18 cellular contexts compared by ENCODE assay signal in the genomic region with DNA sequence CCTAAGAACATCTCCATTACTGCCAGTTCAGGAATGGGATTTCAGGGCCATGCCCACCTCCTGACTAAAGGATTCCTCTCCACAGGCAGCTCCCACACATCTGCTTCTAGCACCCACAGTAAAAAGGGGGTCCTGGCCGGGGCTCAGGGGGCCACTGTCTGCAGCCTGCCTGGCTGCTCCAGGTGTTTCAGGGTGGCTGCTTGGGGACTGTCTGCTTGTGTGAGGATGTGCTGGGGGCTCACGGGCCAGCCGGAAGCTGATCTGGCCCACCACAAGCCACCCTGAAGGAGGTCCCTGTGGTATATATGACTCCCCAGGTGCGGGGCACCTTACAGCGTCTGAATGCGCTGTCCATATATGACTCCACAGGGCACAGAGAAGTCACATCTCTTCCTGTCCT.
DNase-seq lines count a peak whose midpoint lies in the region; ATAC-seq, FAIRE-seq and TF ChIP-seq lines count a peak whose summit lies in the region.
"Had no signal": no experiment of that assay in that cellular context is flagged by ENCODE, and none has a peak within 500 bp of the region (broad histone marks: within the 10 kb centered on the region; RNA-seq: fewer than 3 reads in every experiment).

No MANE protein-coding gene starts in this region.

- no peak for FAIRE-seq in kidney (lab: Jason Lieb, UNC)
- no peak for FAIRE-seq in HTR-8/SVneo (lab: Jason Lieb, UNC)
- FAIRE-seq: A204.1, GM18507, GM19239, HepG2 had no signal

- no peak for TF ChIP-seq EP300 in esophagus muscularis mucosa (IDR thresholded peaks at IDR 0.05)

- H2AFZ ChIP-seq in osteoblast (ENCODE audit: low read length): no peak overlapping the region

- H3K4me1 ChIP-seq in kidney (ENCODE audit: control insufficient read depth in 1 of 2, insufficient read depth in 1 of 2, low read depth in 1 of 2, low read length in 2 of 2): no peaks in the 10 kb centered on the region
- no peaks in the 10 kb centered on the region for H3K4me1 ChIP-seq in osteoblast (ENCODE audit: insufficient read depth, low read length)
- H3K4me1 ChIP-seq in spleen: no peaks in the 10 kb centered on the region
- H3K4me1 ChIP-seq in esophagus muscularis mucosa: no peaks in the 10 kb centered on the region

- intact Hi-C loops in cardiac septum (cut with DNase I): no loop called here
- intact Hi-C loops in left cardiac atrium (cut with DNase I): loop anchor here in 1 of 2 donors (10.0 kb wide), 1 partner anchor 211 kb away; no protein-coding TSS in a partner anchor
- intact Hi-C loops in kidney (cut with DNase I): no loop called here
- intact Hi-C loops in spleen (cut with DNase I; ENCODE audit: low total_unique reads): no loop called here
- intact Hi-C loops in esophagus muscularis mucosa (cut with DNase I): no loop called here

- TF ChIP-seq CTCF in kidney (IDR thresholded peaks at IDR 0.05; ENCODE audit: borderline replicate concordance, extremely low read depth, insufficient read depth) (no peak), osteoblast (IDR thresholded peaks at IDR 0.05; ENCODE audit: extremely low read depth, low read depth, low read length) (no peak), spleen (IDR thresholded peaks at IDR 0.05 in 8 of 11, conservative IDR thresholded peaks at IDR 0.05 in 3 of 11) (no peak), esophagus muscularis mucosa (IDR thresholded peaks at IDR 0.05) (no peak)

- no peak for TF ChIP-seq POLR2A in spleen (IDR thresholded peaks at IDR 0.05)
- TF ChIP-seq POLR2A in esophagus muscularis mucosa (IDR thresholded peaks at IDR 0.05; ENCODE audit: low read depth): no peak

- no peak for ATAC-seq in left cardiac atrium
- ATAC-seq: HepG2 had no signal

- H3K9me3 ChIP-seq in kidney (ENCODE audit: control insufficient read depth in 1 of 2, low read length in 2 of 2): no peaks in the 10 kb centered on the region
- no peaks in the 10 kb centered on the region for H3K9me3 ChIP-seq in osteoblast (ENCODE audit: low read depth, low read length)
- H3K9me3 ChIP-seq in spleen: no peaks in the 10 kb centered on the region
- no peaks in the 10 kb centered on the region for H3K9me3 ChIP-seq in esophagus muscularis mucosa

- H4K20me1 ChIP-seq in osteoblast (ENCODE audit: insufficient read depth, low read length): no peaks in the 10 kb centered on the region

- no peak overlapping the region for H3K9ac ChIP-seq in kidney (ENCODE audit: low read length in 2 of 2)

- H3K27ac ChIP-seq in kidney (ENCODE audit: low read depth in 2 of 2, low read length in 2 of 2): no peak overlapping the region
- no peak overlapping the region for H3K27ac ChIP-seq in osteoblast (ENCODE audit: low read depth, low read length)
- H3K27ac ChIP-seq in spleen: no peak overlapping the region
- no peak overlapping the region for H3K27ac ChIP-seq in esophagus muscularis mucosa (replicated peaks in 1 of 4)

- DNase-seq in cardiac septum (ENCODE audit: low spot score) (peak; percentile 65), left cardiac atrium (no peak), kidney (peak; percentile 29), osteoblast (ENCODE audit: insufficient read length, low spot score, missing footprints) (peak; percentile 26), spleen (peak; percentile 53), putamen (ENCODE audit: low spot score) (no peak), HTR-8/SVneo (ENCODE audit: insufficient read length, low spot score) (no peak), esophagus muscularis mucosa (ENCODE audit: extremely low spot score) (no peak)
- DNase-seq: C1 segment of cervical spinal cord, Calu3, DMS 273 treated with DMSO at 0.1 percent for 48 hours, GOT3, HCEC 1CT, HFFc6 had no signal

- H3K79me2 ChIP-seq in osteoblast (ENCODE audit: insufficient read depth, low read length): no peaks in the 10 kb centered on the region

- H3K27me3 ChIP-seq in osteoblast (ENCODE audit: insufficient read depth, low read length) (peaks cover 5% of the 10 kb centered on the region), spleen (replicated peaks in 1 of 7) (peaks cover 0 to 27% (median 4%) of the 10 kb centered on the region in 7 donors), esophagus muscularis mucosa (peaks cover 0 to 31% (median 0%) of the 10 kb centered on the region in 4 donors)

- H3K4me3 ChIP-seq in kidney (ENCODE audit: low read length in 2 of 2): no peak overlapping the region
- no peak overlapping the region for H3K4me3 ChIP-seq in osteoblast (ENCODE audit: insufficient read depth, low read length)
- H3K4me3 ChIP-seq in spleen: no peak overlapping the region
- H3K4me3 ChIP-seq in esophagus muscularis mucosa: no peak overlapping the region

- no peaks in the 10 kb centered on the region for H3K36me3 ChIP-seq in kidney (ENCODE audit: control insufficient read depth in 1 of 2, insufficient read depth in 2 of 2, low read length in 2 of 2)
- H3K36me3 ChIP-seq in osteoblast (ENCODE audit: insufficient read depth, low read length): no peaks in the 10 kb centered on the region
- no peaks in the 10 kb centered on the region for H3K36me3 ChIP-seq in spleen
- H3K36me3 ChIP-seq in esophagus muscularis mucosa: no peaks in the 10 kb centered on the region

- 86 to 95% (median 90%) methylated on average over 3 to 6 of the region's 6 CpGs for WGBS in spleen, 5 donors
- WGBS in esophagus muscularis mucosa: 100% methylated on average over 3 of the region's 6 CpGs

- no peak overlapping the region for H3K4me2 ChIP-seq in osteoblast (ENCODE audit: insufficient read depth, low read length)

Comparison
In these comparisons a context has a peak if more than half of its experiments do, and no peak if none do; other contexts are left out.
1. DNase-seq: peak in cardiac septum (single experiment), kidney (single experiment), osteoblast (single experiment) and spleen (single experiment); none in left cardiac atrium (single experiment), putamen (single experiment), HTR-8/SVneo (single experiment) and esophagus muscularis mucosa (single experiment).